In the genomic region with DNA sequence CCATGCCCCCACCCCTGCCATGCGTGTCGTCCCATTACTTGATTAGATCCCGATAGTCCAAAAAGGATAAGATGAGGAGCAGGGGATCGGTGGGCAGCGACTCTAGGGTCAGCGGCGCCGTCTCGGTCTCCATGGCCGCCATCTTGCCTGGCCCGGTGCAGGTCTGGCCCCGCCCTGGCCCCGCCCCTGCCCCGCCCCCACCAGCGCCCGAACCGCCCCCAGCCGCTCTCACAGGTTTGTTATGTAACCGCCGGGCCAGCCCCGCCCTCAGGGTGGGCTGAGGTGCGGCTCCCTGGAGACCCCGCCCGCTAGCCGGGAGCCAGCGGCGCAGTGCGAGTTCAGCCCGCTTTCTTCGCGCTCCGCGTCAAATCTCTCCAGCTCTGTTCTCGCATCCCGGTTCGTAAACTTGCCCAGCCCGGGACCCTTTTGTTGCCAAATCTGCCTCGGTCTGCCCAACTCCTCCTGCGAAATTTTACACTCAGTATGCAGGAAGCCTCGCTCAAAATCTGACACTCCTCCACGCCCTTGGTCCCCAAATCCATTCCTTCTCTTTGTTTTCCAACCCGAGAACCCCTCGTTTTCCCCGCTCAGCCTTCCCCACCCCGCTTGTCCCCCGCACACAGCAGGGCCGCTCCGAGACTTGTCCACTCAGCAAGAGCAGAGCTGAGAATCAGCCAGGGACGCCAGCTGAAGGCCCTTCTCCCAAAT, we compare ENCODE assay signal across 8 cellular contexts. TPM values are rescaled to one million over a fixed set of nuclear protein-coding genes. Genes with fewer than 3 reads are reported as not detected.
DNase-seq lines count a peak whose midpoint lies in the region; ATAC-seq and TF ChIP-seq lines count a peak whose summit lies in the region.

A gene with protein sequence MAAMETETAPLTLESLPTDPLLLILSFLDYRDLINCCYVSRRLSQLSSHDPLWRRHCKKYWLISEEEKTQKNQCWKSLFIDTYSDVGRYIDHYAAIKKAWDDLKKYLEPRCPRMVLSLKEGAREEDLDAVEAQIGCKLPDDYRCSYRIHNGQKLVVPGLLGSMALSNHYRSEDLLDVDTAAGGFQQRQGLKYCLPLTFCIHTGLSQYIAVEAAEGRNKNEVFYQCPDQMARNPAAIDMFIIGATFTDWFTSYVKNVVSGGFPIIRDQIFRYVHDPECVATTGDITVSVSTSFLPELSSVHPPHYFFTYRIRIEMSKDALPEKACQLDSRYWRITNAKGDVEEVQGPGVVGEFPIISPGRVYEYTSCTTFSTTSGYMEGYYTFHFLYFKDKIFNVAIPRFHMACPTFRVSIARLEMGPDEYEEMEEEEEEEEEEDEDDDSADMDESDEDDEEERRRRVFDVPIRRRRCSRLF (minus strand): TSS at position 165 of the 708 bp plus-strand sequence. CDS start 23 bp downstream, at position 142.

- TF ChIP-seq POLR2A in Raji (IDR thresholded peaks at IDR 0.05; ENCODE audit: insufficient read depth, low read depth, low read length) = peak; percentile 76

- peaks cover 25% of the 10 kb centered on the region for H3K27me3 ChIP-seq in H7 (ENCODE audit: control insufficient read depth, insufficient read depth, low read length)

- H3K4me1 Mint-ChIP-seq in natural killer cell treated with Interleukin-12 subunit alpha and Interleukin-12 subunit beta and Interleukin-15 and Interleukin-18, amount 100 ng/mL, for 72 hours (ENCODE audit: low read depth in 2 of 2) = peaks cover 34 to 44% of the 10 kb centered on the region in 2 donors

- peak within 1 kb of the TSS; percentile 95 for H3K4me3 Mint-ChIP-seq in natural killer cell treated with Interleukin-12 subunit alpha and Interleukin-12 subunit beta and Interleukin-15 and Interleukin-18, amount 100 ng/mL, for 72 hours

- no peak for TF ChIP-seq CTCF in fibroblast of the aortic adventitia (IDR thresholded peaks at IDR 0.05; ENCODE audit: insufficient read depth, low read length)

- peaks cover 2% of the 10 kb centered on the region for H3K36me3 Mint-ChIP-seq in natural killer cell treated with Interleukin-12 subunit alpha and Interleukin-12 subunit beta and Interleukin-15 and Interleukin-18, amount 100 ng/mL, for 72 hours

- peak within 1 kb of the TSS; percentile 78 for H3K4me3 ChIP-seq in H7 (ENCODE audit: insufficient read depth, low read depth, low read length)
- peak within 1 kb of the TSS; percentile 86 for H3K4me3 ChIP-seq in fibroblast of the aortic adventitia (ENCODE audit: low read depth, low read length)

- peaks cover 10 to 22% of the 10 kb centered on the region in 2 donors for H3K27me3 Mint-ChIP-seq in natural killer cell treated with Interleukin-12 subunit alpha and Interleukin-12 subunit beta and Interleukin-15 and Interleukin-18, amount 100 ng/mL, for 72 hours

- peak within 1 kb of the TSS; percentile 71 to 87 for H3K27ac Mint-ChIP-seq in natural killer cell treated with Interleukin-12 subunit alpha and Interleukin-12 subunit beta and Interleukin-15 and Interleukin-18, amount 100 ng/mL, for 72 hours

- DNase-seq in Daoy (ENCODE audit: low read depth) (peak; percentile 88), H7 (peak; percentile 98), M059J (ENCODE audit: low read depth) (peak; percentile 87), fibroblast of the aortic adventitia (ENCODE audit: low read depth) (peak; percentile 76)
- peak; percentile 83 for DNase-seq in activated effector memory CD4-positive, alpha-beta T cell treated with Interleukin-2 at 50 U/mL for 16 hours
- peak; percentile 87 for DNase-seq in natural killer cell treated with Interleukin-12 subunit alpha and Interleukin-12 subunit beta and Interleukin-15 and Interleukin-18, amount 100 ng/mL, for 72 hours (ENCODE audit: low spot score)
- peak; percentile 80 for DNase-seq in stimulated activated naive CD8-positive, alpha-beta T cell treated with anti-CD3 and anti-CD28 coated beads, Interleukin-15, Interleukin-2, amounts not matched to agents 100 U/mL and 50 U/mL, for 24 hours

- H3K36me3 ChIP-seq in H7 (replicated peaks; ENCODE audit: control insufficient read depth, insufficient read depth, low read length) = no peaks in the 10 kb centered on the region

- no peaks in the 10 kb centered on the region for H3K9me3 Mint-ChIP-seq in natural killer cell treated with Interleukin-12 subunit alpha and Interleukin-12 subunit beta and Interleukin-15 and Interleukin-18, amount 100 ng/mL, for 72 hours

- ATAC-seq in natural killer cell treated with Interleukin-12 subunit alpha and Interleukin-12 subunit beta and Interleukin-15 and Interleukin-18, amount 100 ng/mL, for 72 hours = peak; percentile 92 to 97
- peak; percentile 89 for ATAC-seq in stimulated activated naive CD8-positive, alpha-beta T cell treated with anti-CD3 and anti-CD28 coated beads, Interleukin-15, Interleukin-2, amounts not matched to agents 100 U/mL and 50 U/mL, for 24 hours

RNA-seq across cellular contexts. Expression of the gene that starts here (rescaled TPM):
- 37.2 and 54.6 TPM in 2 replicates for total RNA-seq in Daoy (2014; rRNA removed; shearing (Covaris generic))
- 16.7 and 17.9 TPM in 2 replicates for total RNA-seq in H7 (2014; rRNA removed; shearing (Covaris generic))
- 46.1 and 63.7 TPM in 2 replicates for total RNA-seq in M059J (2014; rRNA removed; shearing (Covaris generic))
- 43.7 and 52.1 TPM in 2 replicates for total RNA-seq in fibroblast of the aortic adventitia (ENCODE audit: low replicate concordance)
- total RNA-seq in natural killer cell treated with Interleukin-12 subunit alpha and Interleukin-12 subunit beta and Interleukin-15 and Interleukin-18, amount 100 ng/mL, for 72 hours = 10 to 100 TPM; 20.8 to 25.1 TPM

Comparison
In these comparisons a context has a peak if more than half of its experiments do, and no peak if none do; other contexts are left out.
1. Peak in every context shown above with its lines: DNase-seq, ATAC-seq and H3K4me3 ChIP-seq.